In the genomic region with DNA sequence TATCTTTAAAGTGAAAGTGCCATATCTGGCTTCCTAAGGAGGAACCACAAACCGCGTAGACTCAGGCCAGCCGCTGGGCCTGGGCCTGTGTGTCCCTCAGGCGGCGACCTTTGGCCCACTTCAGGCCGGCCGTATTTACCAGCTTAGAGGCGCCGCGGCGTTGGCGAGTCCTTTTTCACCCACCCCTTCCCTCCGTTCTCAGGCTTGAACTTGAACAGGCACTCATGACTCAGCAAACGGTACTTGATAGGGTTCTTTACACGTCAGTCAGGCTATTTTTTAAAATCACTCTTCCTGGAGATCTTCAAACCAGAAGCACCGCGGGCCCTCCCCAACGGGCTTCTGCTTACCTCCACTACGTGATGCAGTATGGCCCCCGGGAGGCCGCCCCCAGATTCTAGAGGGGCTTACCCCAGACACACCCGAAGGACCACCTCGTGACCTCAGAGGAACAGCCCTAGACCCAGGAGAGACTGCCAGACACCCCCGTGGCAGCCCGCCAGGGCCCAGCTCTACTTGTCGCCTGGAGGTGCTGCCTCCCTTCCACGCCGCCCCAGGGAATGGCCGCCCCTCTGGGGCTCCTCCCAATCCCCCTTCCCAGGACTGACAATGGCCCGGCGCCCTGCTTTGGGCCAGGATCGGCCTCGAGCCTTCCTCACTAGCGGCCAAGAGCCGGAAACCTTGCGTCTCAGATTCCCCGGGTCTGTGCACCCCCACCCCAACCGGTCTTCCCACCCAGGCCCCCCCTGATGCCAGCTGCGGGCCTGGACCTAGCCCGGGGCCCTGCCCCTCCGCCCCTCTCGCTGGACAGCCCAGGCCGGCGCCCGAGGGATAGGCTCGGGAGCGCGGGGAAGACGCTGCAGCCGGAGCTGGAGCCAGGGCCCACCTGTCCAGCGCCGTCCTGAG, we compare ENCODE assay signal across 8 cellular contexts. TPM values are rescaled to one million over a fixed set of nuclear protein-coding genes. Genes with fewer than 3 reads are reported as not detected.
A peak's percentile ranks its signal among the peaks of the same experiment; 100 is the strongest.
DNase-seq lines count a peak whose midpoint lies in the region; ATAC-seq and TF ChIP-seq lines count a peak whose summit lies in the region.

No MANE protein-coding gene starts in this region.

- H3K27ac Mint-ChIP-seq in naive thymus-derived CD4-positive, alpha-beta T cell: peak overlapping the region; percentile 73 to 97 (median 85)
- H3K27ac Mint-ChIP-seq in stimulated activated naive B cell treated with anti-CD40 and anti-IgM and Interleukin-4, amounts not matched to agents 10 μg/mL and 1 μg/mL and 100 μg/mL, for 72 hours: peak overlapping the region; percentile 93

- H3K4me1 ChIP-seq in PC-9 (replicated peaks; ENCODE audit: insufficient read depth) (peaks cover 34% of the 10 kb centered on the region), fibroblast of lung (ENCODE audit: control insufficient read depth, extremely low read depth, insufficient read depth, low read length) (peaks cover 8% of the 10 kb centered on the region)
- H3K4me1 ChIP-seq in naive thymus-derived CD4-positive, alpha-beta T cell (ENCODE audit: control insufficient read depth in 2 of 2, insufficient read depth in 2 of 2, low read length in 2 of 2): peaks cover 0 to 4% of the 10 kb centered on the region in 2 donors

- H2AFZ ChIP-seq in PC-9: peak overlapping the region; percentile 79
- peak overlapping the region; percentile 69 for H2AFZ ChIP-seq in fibroblast of lung (ENCODE audit: low read length)

- no peaks in the 10 kb centered on the region for H3K27me3 ChIP-seq in PC-9 (ENCODE audit: insufficient read depth, low read depth)
- no peaks in the 10 kb centered on the region for H3K27me3 ChIP-seq in fibroblast of lung (ENCODE audit: control insufficient read depth, insufficient read depth, low read length)
- H3K27me3 ChIP-seq in naive thymus-derived CD4-positive, alpha-beta T cell (ENCODE audit: control insufficient read depth in 2 of 2, insufficient read depth in 2 of 2, low read length in 2 of 2): no peaks in the 10 kb centered on the region

- POLR2A ChIA-PET in PC-9 (lab: Charles Lee; ENCODE audit: unreplicated experiment): interaction anchor here (0.5 to 3.2 kb wide), 5 partner anchors 33 to 856 kb away, joined by 3 to 57 read pairs (median 7); partner anchors contain the start of gene IMPA2
- POLR2A ChIA-PET in naive thymus-derived CD4-positive, alpha-beta T cell (lab: Charles Lee): interaction anchor here (1.3 kb wide), 1 partner anchor 34 kb away, joined by 3 read pairs; no protein-coding TSS in a partner anchor

- peak overlapping the region; percentile 82 to 97 (median 88) for H3K4me3 Mint-ChIP-seq in naive thymus-derived CD4-positive, alpha-beta T cell
- peak overlapping the region; percentile 88 to 94 for H3K4me3 Mint-ChIP-seq in stimulated activated naive B cell treated with anti-CD40 and anti-IgM and Interleukin-4, amounts not matched to agents 10 μg/mL and 1 μg/mL and 100 μg/mL, for 72 hours

- peaks cover 29% of the 10 kb centered on the region for H3F3A ChIP-seq in PC-9 (ENCODE audit: insufficient read depth, low read depth)

- H3K9me3 ChIP-seq in PC-9 (ENCODE audit: insufficient read depth, low read depth) (no peaks in the 10 kb centered on the region), fibroblast of lung (ENCODE audit: control insufficient read depth, insufficient read depth, low read depth, low read length) (no peaks in the 10 kb centered on the region)
- H3K9me3 ChIP-seq in naive thymus-derived CD4-positive, alpha-beta T cell (ENCODE audit: control insufficient read depth in 2 of 3, low read length in 3 of 3): no peaks in the 10 kb centered on the region

- ATAC-seq in GM18519 (IDR thresholded peaks at IDR 0.05; ENCODE audit: low FRiP score, unreplicated experiment) (peak; percentile 78), HG03039 (IDR thresholded peaks at IDR 0.05; ENCODE audit: unreplicated experiment) (peak; percentile 87)
- ATAC-seq in naive thymus-derived CD4-positive, alpha-beta T cell: peak; percentile 90
- peak; percentile 86 to 89 for ATAC-seq in stimulated activated naive B cell treated with anti-CD40 and anti-IgM and Interleukin-4, amounts not matched to agents 10 μg/mL and 1 μg/mL and 100 μg/mL, for 72 hours (replicated peaks)

- H3K27me3 Mint-ChIP-seq in naive thymus-derived CD4-positive, alpha-beta T cell: no peaks in the 10 kb centered on the region
- H3K27me3 Mint-ChIP-seq in stimulated activated naive B cell treated with anti-CD40 and anti-IgM and Interleukin-4, amounts not matched to agents 10 μg/mL and 1 μg/mL and 100 μg/mL, for 72 hours: no peaks in the 10 kb centered on the region

- H3K79me2 ChIP-seq in PC-9 (ENCODE audit: low read depth) (peaks cover 3% of the 10 kb centered on the region; the same call in 1 of the 2 replicates), fibroblast of lung (ENCODE audit: control insufficient read depth, insufficient read depth, low read length) (no peaks in the 10 kb centered on the region)

- no peaks in the 10 kb centered on the region for H3K9me2 ChIP-seq in PC-9 (ENCODE audit: insufficient read depth)

- H3K4me2 ChIP-seq in PC-9: peak overlapping the region; percentile 83
- H3K4me2 ChIP-seq in fibroblast of lung (ENCODE audit: extremely low read depth, insufficient read depth, low read length): peak overlapping the region; percentile 53

- peak overlapping the region; percentile 88 for H3K4me3 ChIP-seq in PC-9
- H3K4me3 ChIP-seq in fibroblast of lung (replicated peaks in 1 of 4; ENCODE audit: control extremely low read depth in 1 of 4, insufficient read depth in 1 of 4, low read depth in 3 of 4, low read length in 4 of 4): peak overlapping the region; percentile 2 to 49 (median 24)
- peak overlapping the region; percentile 67 for H3K4me3 ChIP-seq in naive thymus-derived CD4-positive, alpha-beta T cell (ENCODE audit: low read length)

- intact Hi-C loops in PC-9 (cut with micrococcal nuclease; ENCODE audit: unreplicated experiment): loop anchor here (1.0 to 2.0 kb wide), 6 partner anchors 34 to 430 kb away; partner anchors contain the start of genes AFG3L2, IMPA2 and MPPE1
- intact Hi-C loops in naive thymus-derived CD4-positive, alpha-beta T cell (cut with micrococcal nuclease): loop anchor here (1.0 to 2.0 kb wide), 2 partner anchors 34 to 39 kb away; partner anchors contain the start of genes IMPA2 (in 2 of the 2) and MPPE1 (in 2 of the 2)

- peaks cover 4 to 17% (median 10%) of the 10 kb centered on the region in 7 donors for H3K4me1 Mint-ChIP-seq in naive thymus-derived CD4-positive, alpha-beta T cell
- peaks cover 3 to 13% of the 10 kb centered on the region in 2 donors for H3K4me1 Mint-ChIP-seq in stimulated activated naive B cell treated with anti-CD40 and anti-IgM and Interleukin-4, amounts not matched to agents 10 μg/mL and 1 μg/mL and 100 μg/mL, for 72 hours

- CTCF ChIA-PET in PC-9 (lab: Charles Lee): interaction anchor here (0.5 to 1.3 kb wide), 4 partner anchors 10 to 324 kb away, joined by 3 to 10 read pairs (median 6); no protein-coding TSS in a partner anchor
- CTCF ChIA-PET in naive thymus-derived CD4-positive, alpha-beta T cell (lab: Charles Lee): interaction anchor here (1.9 kb wide), 1 partner anchor 10 kb away, joined by 9 read pairs; no protein-coding TSS in a partner anchor

- TF ChIP-seq CTCF in PC-9 (conservative IDR thresholded peaks at IDR 0.05) (no peak), fibroblast of lung (conservative IDR thresholded peaks at IDR 0.05 in 1 of 2, IDR thresholded peaks at IDR 0.05 in 1 of 2; ENCODE audit: low read depth in 1 of 2, low read length in 2 of 2) (no peak)

- H4K20me1 ChIP-seq in PC-9 (ENCODE audit: insufficient read depth) (no peaks in the 10 kb centered on the region), fibroblast of lung (ENCODE audit: control insufficient read depth, extremely low read depth, insufficient read depth, low read length) (no peaks in the 10 kb centered on the region)

- H3K9me3 Mint-ChIP-seq in naive thymus-derived CD4-positive, alpha-beta T cell: no peaks in the 10 kb centered on the region
- no peaks in the 10 kb centered on the region for H3K9me3 Mint-ChIP-seq in stimulated activated naive B cell treated with anti-CD40 and anti-IgM and Interleukin-4, amounts not matched to agents 10 μg/mL and 1 μg/mL and 100 μg/mL, for 72 hours

- peak overlapping the region; percentile 99 for H3K27ac ChIP-seq in PC-9
- H3K27ac ChIP-seq in fibroblast of lung (ENCODE audit: insufficient read depth, low read length): peak overlapping the region; percentile 62
- peak overlapping the region; percentile 57 for H3K27ac ChIP-seq in naive thymus-derived CD4-positive, alpha-beta T cell (ENCODE audit: low read depth, low read length)

- DNase-seq in PC-9 (peak; percentile 96 to 97), fibroblast of lung (ENCODE audit: low read depth in 2 of 2) (peak; percentile 99), NCI-H446 (lab: John Stamatoyannopoulos, UW) (no peak)
- DNase-seq in activated T-helper 1 cell treated with anti-CD3 and anti-CD28 coated beads, Interleukin-2, amount 50 U/mL, for 16 hours (ENCODE audit: low read depth in 1 of 2, low spot score in 1 of 2): peak; percentile 18 to 24
- DNase-seq in naive thymus-derived CD4-positive, alpha-beta T cell: peak; percentile 25 to 71 (median 55)
- peak; percentile 64 for DNase-seq in stimulated activated naive B cell treated with anti-CD40 and anti-IgM and Interleukin-4, amounts not matched to agents 10 μg/mL and 1 μg/mL and 100 μg/mL, for 72 hours

- peak overlapping the region; percentile 9 for H3K9ac ChIP-seq in fibroblast of lung (ENCODE audit: insufficient read depth, low read length)

- no peaks in the 10 kb centered on the region for H3K36me3 Mint-ChIP-seq in naive thymus-derived CD4-positive, alpha-beta T cell
- no peaks in the 10 kb centered on the region for H3K36me3 Mint-ChIP-seq in stimulated activated naive B cell treated with anti-CD40 and anti-IgM and Interleukin-4, amounts not matched to agents 10 μg/mL and 1 μg/mL and 100 μg/mL, for 72 hours

- BruUV-seq in PC-9 (replicated peaks; lab: Mats Ljungman, UMichigan): TSS peak; percentile 75

- H3K36me3 ChIP-seq in PC-9 (ENCODE audit: low read depth): no peaks in the 10 kb centered on the region
- no peaks in the 10 kb centered on the region for H3K36me3 ChIP-seq in fibroblast of lung (ENCODE audit: control insufficient read depth, insufficient read depth, low read length)
- H3K36me3 ChIP-seq in naive thymus-derived CD4-positive, alpha-beta T cell (ENCODE audit: control insufficient read depth in 2 of 3, insufficient read depth in 3 of 3, low read length in 3 of 3): no peaks in the 10 kb centered on the region

RNA-seq across cellular contexts. Expression of gene IMPA2, which starts 33.8 kb away (rescaled TPM):
- total RNA-seq in PC-9 (2021) (83.6 and 91.4 TPM in 2 replicates), fibroblast of lung (19.5 and 23.0 TPM in 2 replicates)
- 3.8 and 4.4 TPM in 2 replicates for polyA plus RNA-seq in fibroblast of lung
- 7.4 and 9.2 TPM in 2 replicates for polyA plus RNA-seq in fibroblast of lung (2012)
- polyA minus RNA-seq in fibroblast of lung (ENCODE audit: low replicate concordance): 4.5 and 9.3 TPM in 2 replicates
- 10 to 100 TPM in 2 of 5 experiments, 1 to 10 TPM in 3; 4.9 to 27.8 (median 6.5) TPM for total RNA-seq in naive thymus-derived CD4-positive, alpha-beta T cell
- 1 to 10 TPM; 7.8 to 8.9 TPM for polyA plus RNA-seq in naive thymus-derived CD4-positive, alpha-beta T cell

RNA-seq across cellular contexts. Expression of gene MPPE1, which starts 39.4 kb away (rescaled TPM):
- total RNA-seq in PC-9 (2021) (40.7 and 54.9 TPM in 2 replicates), fibroblast of lung (29.7 and 32.1 TPM in 2 replicates)
- polyA plus RNA-seq in fibroblast of lung: 16.5 and 23.3 TPM in 2 replicates
- polyA plus RNA-seq in fibroblast of lung (2012): 15.1 and 19.0 TPM in 2 replicates
- 2.5 and 18.7 TPM in 2 replicates for polyA minus RNA-seq in fibroblast of lung (ENCODE audit: low replicate concordance)
- total RNA-seq in naive thymus-derived CD4-positive, alpha-beta T cell: 10 to 100 TPM; 61.9 to 88.0 (median 86.2) TPM
- 10 to 100 TPM; 45.6 to 47.7 TPM for polyA plus RNA-seq in naive thymus-derived CD4-positive, alpha-beta T cell

Comparison
In these comparisons a context has a peak if more than half of its experiments do, and no peak if none do; other contexts are left out.
1. DNase-seq: peak in PC-9 (2 of 2), activated T-helper 1 cell treated with anti-CD3 and anti-CD28 coated beads, Interleukin-2, amount 50 U/mL, for 16 hours (2 of 2), fibroblast of lung (2 of 2), naive thymus-derived CD4-positive, alpha-beta T cell (9 of 9) and stimulated activated naive B cell treated with anti-CD40 and anti-IgM and Interleukin-4, amounts not matched to agents 10 μg/mL and 1 μg/mL and 100 μg/mL, for 72 hours (single experiment); none in NCI-H446 (0 of 2).
2. H3K4me3 ChIP-seq: peak in every context shown above with its lines; median percentile 88 in PC-9; 67 in naive thymus-derived CD4-positive, alpha-beta T cell; 24 in fibroblast of lung.
3. Peak in every context shown above with its lines, with median percentiles within 50 percentile points of each other: ATAC-seq and H3K27ac ChIP-seq.